32 cellular contexts compared by ENCODE assay signal in genomic region chr5:180235846-180236245, GRCh38. TPM values are rescaled to one million over a fixed set of nuclear protein-coding genes. Genes with fewer than 3 reads are reported as not detected.
"Had no signal": no experiment of that assay in that cellular context is flagged by ENCODE, and none has a peak within 500 bp of the region (broad histone marks: within the 10 kb centered on the region; RNA-seq: fewer than 3 reads in every experiment).

No MANE protein-coding gene starts in this region.

- ATAC-seq: activated T-cell treated with anti-CD3 and anti-CD28 coated beads, Interleukin-2, amount 50 U/mL, for 72 hours; PC-3; T-helper 17 cell had no signal

- H3K4me3 Mint-ChIP-seq: activated CD4-positive, alpha-beta memory T cell treated with anti-CD3 and anti-CD28 coated beads for 36 hours; activated CD4-positive, alpha-beta T cell treated with anti-CD3 and anti-CD28 coated beads, Interleukin-2, amount 10 ng/mL, durations not matched to agents 7 days and 5 days; activated naive CD8-positive, alpha-beta T cell treated with anti-CD3 and anti-CD28 coated beads, Interleukin-2, amount 10 ng/mL, durations not matched to agents 7 days and 5 days; activated T-cell treated with anti-CD3 and anti-CD28 coated beads, Interleukin-2, amount 50 U/mL, for 72 hours; IgD-negative memory B cell; T-helper 17 cell had no signal

- DNase-seq: activated CD4-positive, alpha-beta memory T cell treated with anti-CD3 and anti-CD28 coated beads for 36 hours; activated CD4-positive, alpha-beta T cell treated with anti-CD3 and anti-CD28 coated beads, Interleukin-2, amount 10 ng/mL, durations not matched to agents 7 days and 5 days; activated CD4-positive, CD25-positive, alpha-beta regulatory T cell; activated CD8-positive, alpha-beta memory T cell treated with anti-CD3 and anti-CD28 coated beads for 24 hours; activated gamma-delta T cell treated with Interleukin-2 at 50 U/mL for 16 hours; activated naive CD4-positive, alpha-beta T cell treated with anti-CD3 and anti-CD28 coated beads, Interleukin-2, amount 50 U/mL, for 16 hours; activated naive CD8-positive, alpha-beta T cell treated with anti-CD3 and anti-CD28 coated beads, Interleukin-2, amount 10 ng/mL, durations not matched to agents 7 days and 5 days; activated T-cell treated with anti-CD3 and anti-CD28 coated beads for 4 hours; activated T-cell treated with anti-CD3 and anti-CD28 coated beads, Interleukin-2, amount 50 U/mL, for 72 hours; aorta; cerebellar nuclear complex; KG1; MV-4-11; NCI-H1092 treated with DMSO at 0.1 percent for 48 hours; NCI-H1417 treated with DMSO at 0.1 percent for 48 hours; NCI-H1694; NCI-H2029; NCI-H2107; NCI-H2171 treated with DMSO at 0.1 percent for 48 hours; NCI-H226; NCI-H526; NCI-H774; NK-92 treated with Interleukin-12 subunit alpha and Interleukin-12 subunit beta, amount 100 ng/mL, for 24 hours; PC-3; SHP77 treated with DMSO at 0.1 percent for 48 hours; T-helper 17 cell; T-helper 9 cell had no signal

- H3K27me3 Mint-ChIP-seq: activated CD4-positive, alpha-beta memory T cell treated with anti-CD3 and anti-CD28 coated beads for 36 hours; activated CD4-positive, alpha-beta T cell treated with anti-CD3 and anti-CD28 coated beads, Interleukin-2, amount 10 ng/mL, durations not matched to agents 7 days and 5 days; activated naive CD8-positive, alpha-beta T cell treated with anti-CD3 and anti-CD28 coated beads, Interleukin-2, amount 10 ng/mL, durations not matched to agents 7 days and 5 days; IgD-negative memory B cell; T-helper 17 cell had no signal

- FAIRE-seq: RCC 7860 had no signal

- H3K4me1 Mint-ChIP-seq: activated CD4-positive, alpha-beta T cell treated with anti-CD3 and anti-CD28 coated beads, Interleukin-2, amount 10 ng/mL, durations not matched to agents 7 days and 5 days; activated naive CD8-positive, alpha-beta T cell treated with anti-CD3 and anti-CD28 coated beads, Interleukin-2, amount 10 ng/mL, durations not matched to agents 7 days and 5 days; T-helper 17 cell had no signal

- H3K27ac Mint-ChIP-seq: activated CD4-positive, alpha-beta memory T cell treated with anti-CD3 and anti-CD28 coated beads for 36 hours; activated CD4-positive, alpha-beta T cell treated with anti-CD3 and anti-CD28 coated beads, Interleukin-2, amount 10 ng/mL, durations not matched to agents 7 days and 5 days; activated naive CD8-positive, alpha-beta T cell treated with anti-CD3 and anti-CD28 coated beads, Interleukin-2, amount 10 ng/mL, durations not matched to agents 7 days and 5 days; activated T-cell treated with anti-CD3 and anti-CD28 coated beads, Interleukin-2, amount 50 U/mL, for 72 hours; activated T-helper 2 cell treated with anti-CD3 and anti-CD28 coated beads, Interferon-gamma antibody, Interleukin-2, Interleukin-4, amounts not matched to agents 10 μg/mL and 5 μg/mL and 100 μg/mL, durations not matched to agents 14 hours and 24 hours and 36 hours; IgD-negative memory B cell; T-helper 17 cell had no signal

RNA-seq across cellular contexts. Expression of gene RASGEF1C, which starts 26.8 kb away (rescaled TPM):
- total RNA-seq: activated CD4-positive, alpha-beta memory T cell treated with anti-CD3 and anti-CD28 coated beads for 36 hours; activated CD4-positive, alpha-beta T cell treated with anti-CD3 and anti-CD28 coated beads, Interleukin-2, amount 10 ng/mL, durations not matched to agents 7 days and 5 days; activated naive CD8-positive, alpha-beta T cell treated with anti-CD3 and anti-CD28 coated beads, Interleukin-2, amount 10 ng/mL, durations not matched to agents 7 days and 5 days; activated T-cell treated with anti-CD3 and anti-CD28 coated beads, Interleukin-2, amount 50 U/mL, for 72 hours; activated T-helper 2 cell treated with anti-CD3 and anti-CD28 coated beads, Interferon-gamma antibody, Interleukin-2, Interleukin-4, amounts not matched to agents 10 μg/mL and 5 μg/mL and 100 μg/mL, durations not matched to agents 14 hours and 24 hours and 36 hours; LHCN-M2; M059J; T-helper 17 cell had no signal
- polyA plus RNA-seq: aorta, IgD-negative memory B cell had no signal
